Comparison of ENCODE assay signal across 7 cellular contexts in genomic region chr1:182588460-182589396, GRCh38.
DNase-seq lines count a peak whose midpoint lies in the region; FAIRE-seq and TF ChIP-seq lines count a peak whose summit lies in the region.

Gene RNASEL, minus strand, starts transcription at chr1:182589256. Its CDS starts 2,450 bp downstream, at chr1:182586806.

- H3K9me2 ChIP-seq in MM.1S (replicated peaks; ENCODE audit: insufficient read depth, low read length): no peaks in the 10 kb centered on the region

- H3K4me2 ChIP-seq in MM.1S (ENCODE audit: low read depth, low read length): peak within 1 kb of the TSS; percentile 73

- TF ChIP-seq CTCF in GM12865 (IDR thresholded peaks at IDR 0.05; ENCODE audit: insufficient read depth, low read depth, low read length, missing control alignments): no peak
- no peak for TF ChIP-seq CTCF in MM.1S (IDR thresholded peaks at IDR 0.05; ENCODE audit: low read length)

- H3K9ac ChIP-seq in MM.1S (ENCODE audit: low read length): peak within 1 kb of the TSS; percentile 86

- no peaks in the 10 kb centered on the region for H3K79me2 ChIP-seq in MM.1S (ENCODE audit: low read length)

- H3K27me3 ChIP-seq in MM.1S (replicated peaks; ENCODE audit: insufficient read depth, low read length): no peaks in the 10 kb centered on the region

- H3K4me1 ChIP-seq in MM.1S (ENCODE audit: low read length): peaks cover 5% of the 10 kb centered on the region; the same call in 1 of the 2 replicates

- FAIRE-seq in H54 (lab: Jason Lieb, UNC): peak; percentile 6

- peak within 1 kb of the TSS; percentile 95 for H2AFZ ChIP-seq in MM.1S (ENCODE audit: low read length)

- peak within 1 kb of the TSS; percentile 71 for H3K27ac ChIP-seq in MM.1S (ENCODE audit: low read length)
- H3K27ac ChIP-seq in cingulate gyrus (ENCODE audit: low read depth, low read length): peak within 1 kb of the TSS; percentile 84

- no peaks in the 10 kb centered on the region for H3K9me3 ChIP-seq in MM.1S (replicated peaks; ENCODE audit: insufficient read depth, low read length)

- H4K20me1 ChIP-seq in MM.1S (ENCODE audit: insufficient read depth, low read length): no peaks in the 10 kb centered on the region

- H3K4me3 ChIP-seq in GM12865 (ENCODE audit: low read depth, low read length) (peak within 1 kb of the TSS; percentile 77), MM.1S (ENCODE audit: low read length) (peak within 1 kb of the TSS; percentile 88)

- H3K36me3 ChIP-seq in MM.1S (replicated peaks; ENCODE audit: insufficient read depth, low read length): no peaks in the 10 kb centered on the region

- TF ChIP-seq POLR2A in H54 (IDR thresholded peaks at IDR 0.05; ENCODE audit: low read depth, low read length): peak; percentile 66

- H3F3A ChIP-seq in MM.1S (ENCODE audit: insufficient read depth, low read length): no peaks in the 10 kb centered on the region

- DNase-seq in GM12865 (ENCODE audit: low read depth) (peak; percentile 73), H54 (ENCODE audit: insufficient read length, low spot score) (peak; percentile 69), MM.1S (peak; percentile 83), kidney tubule cell (ENCODE audit: low spot score) (peak; percentile 89)
- peak; percentile 34 for DNase-seq in activated CD4-positive, CD25-positive, alpha-beta regulatory T cell treated with anti-CD3 and anti-CD28 coated beads, Interleukin-2, amount 50 U/mL, for 16 hours (ENCODE audit: low read depth, low spot score)
- DNase-seq in stimulated activated CD4-positive, alpha-beta T cell treated with anti-CD3 and anti-CD28 coated beads, Interleukin-1b, Interleukin-23, amount 100 ng/mL, for 4 hours (ENCODE audit: low read depth in 2 of 2): peak; percentile 42

Comparison
In these comparisons a context has a peak if more than half of its experiments do, and no peak if none do; other contexts are left out.
1. Peak in every context shown above with its lines: DNase-seq, H3K4me3 ChIP-seq and H3K27ac ChIP-seq.
2. DNase-seq: peak in every context shown above with its lines; median percentile 89 in kidney tubule cell; 83 in MM.1S; 73 in GM12865; 69 in H54; 42 in stimulated activated CD4-positive, alpha-beta T cell treated with anti-CD3 and anti-CD28 coated beads, Interleukin-1b, Interleukin-23, amount 100 ng/mL, for 4 hours; 34 in activated CD4-positive, CD25-positive, alpha-beta regulatory T cell treated with anti-CD3 and anti-CD28 coated beads, Interleukin-2, amount 50 U/mL, for 16 hours.